Comparison of ENCODE assay signal across 10 cellular contexts in genomic region chr22:22343603-22344276, GRCh38.
A peak's percentile ranks its signal among the peaks of the same experiment; 100 is the strongest.
DNase-seq lines count a peak whose midpoint lies in the region; ATAC-seq, FAIRE-seq and TF ChIP-seq lines count a peak whose summit lies in the region.
"Had no signal": no experiment of that assay in that cellular context is flagged by ENCODE, and none has a peak within 500 bp of the region (broad histone marks: within the 10 kb centered on the region; RNA-seq: fewer than 3 reads in every experiment).

No MANE protein-coding gene starts in this region.

- peak; percentile 54 for DNase-seq in GM12865 (ENCODE audit: low read depth)
- peak; percentile 84 for DNase-seq in MV-4-11 (lab: John Stamatoyannopoulos, UW)
- peak; percentile 19 for DNase-seq in colonic mucosa
- DNase-seq in small intestine = peak; percentile 86
- DNase-seq in DMS153 (lab: John Stamatoyannopoulos, UW) = no peak
- DNase-seq in activated gamma-delta T cell treated with Interleukin-2 at 50 U/mL for 16 hours = no peak
- DNase-seq: IMR-90 had no signal

- H3K36me3 ChIP-seq in colonic mucosa (no peaks in the 10 kb centered on the region), small intestine (ENCODE audit: control insufficient read depth in 2 of 2, insufficient read depth in 2 of 2, low read length in 2 of 2) (no peaks in the 10 kb centered on the region)
- H3K36me3 ChIP-seq: SJSA1 had no signal

- H3K27me3 ChIP-seq in colonic mucosa (no peaks in the 10 kb centered on the region), small intestine (ENCODE audit: control insufficient read depth in 2 of 2, insufficient read depth in 2 of 2, low read length in 2 of 2) (peaks cover 0 to 5% of the 10 kb centered on the region in 2 donors)

- no peaks in the 10 kb centered on the region for H3K4me1 ChIP-seq in colonic mucosa
- H3K4me1 ChIP-seq in small intestine (ENCODE audit: control insufficient read depth in 2 of 2, insufficient read depth in 1 of 2, low read depth in 1 of 2, low read length in 1 of 2) = peaks cover 0 to 8% of the 10 kb centered on the region in 2 donors
- H3K4me1 ChIP-seq: SJSA1 had no signal

- no peak overlapping the region for H3K9ac ChIP-seq in colonic mucosa (ENCODE audit: low read depth in 2 of 2, low read length in 2 of 2)

- H3K9me3 ChIP-seq in colonic mucosa (no peaks in the 10 kb centered on the region), small intestine (ENCODE audit: control insufficient read depth, low read depth) (no peaks in the 10 kb centered on the region)
- H3K9me3 ChIP-seq: SJSA1 had no signal

- no peak overlapping the region for H3K27ac ChIP-seq in colonic mucosa
- no peak overlapping the region for H3K27ac ChIP-seq in small intestine (ENCODE audit: low read depth in 1 of 2, low read length in 1 of 2)
- H3K27ac ChIP-seq: SJSA1 had no signal

- 31 to 50% (median 37%) methylated on average over 9 of the region's 9 CpGs for WGBS in small intestine, 3 donors

- TF ChIP-seq CTCF in GM12865 (IDR thresholded peaks at IDR 0.05; ENCODE audit: insufficient read depth, low read depth, low read length, missing control alignments) (no peak), colonic mucosa (IDR thresholded peaks at IDR 0.05) (no peak)

- intact Hi-C loops in colonic mucosa (cut with DNase I) = no loop called here

- ATAC-seq in HG02623 (IDR thresholded peaks at IDR 0.05; ENCODE audit: unreplicated experiment) = no peak

- no peak overlapping the region for H3K4me3 ChIP-seq in GM12865 (ENCODE audit: low read depth, low read length)
- H3K4me3 ChIP-seq in colonic mucosa = no peak overlapping the region
- H3K4me3 ChIP-seq in small intestine (ENCODE audit: low read depth in 1 of 2, low read length in 2 of 2) = no peak overlapping the region
- H3K4me3 ChIP-seq: SJSA1 had no signal

- FAIRE-seq in small intestine (lab: Jason Lieb, UNC) = no peak
- FAIRE-seq: colon had no signal

Comparison
In these comparisons a context has a peak if more than half of its experiments do, and no peak if none do; other contexts are left out.
1. DNase-seq: peak in GM12865 (single experiment), MV-4-11 (single experiment), colonic mucosa (single experiment) and small intestine (single experiment); none in DMS153 (single experiment) and activated gamma-delta T cell treated with Interleukin-2 at 50 U/mL for 16 hours (single experiment).